In the genomic region with DNA sequence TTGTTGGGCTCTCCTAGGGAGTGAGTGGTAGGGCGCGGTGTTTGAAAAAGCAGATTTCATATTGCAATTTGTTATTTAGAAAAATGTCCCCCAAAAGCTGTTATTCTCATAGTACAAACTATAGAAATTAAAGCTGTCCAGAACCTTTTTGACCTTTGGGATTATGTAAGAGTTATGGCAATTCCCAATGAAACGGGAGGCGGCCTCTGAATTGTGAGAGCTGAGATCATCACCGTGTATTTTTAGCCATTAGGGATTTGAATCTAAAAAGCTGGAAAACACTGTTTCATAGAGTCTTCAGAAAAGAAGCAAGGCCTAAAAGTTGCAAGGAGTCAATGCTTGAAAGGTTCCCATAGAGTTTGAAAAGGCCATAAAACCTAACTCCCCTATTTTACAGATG, we compare ENCODE assay signal across 29 cellular contexts.
"Had no signal": no experiment of that assay in that cellular context is flagged by ENCODE, and none has a peak within 500 bp of the region (broad histone marks: within the 10 kb centered on the region; RNA-seq: fewer than 3 reads in every experiment).

No MANE protein-coding gene starts in this region.

- H3K27me3 ChIP-seq: adrenal gland, ascending aorta, brain microvascular endothelial cell, esophagus muscularis mucosa, left lung, ovary, testis, transverse colon had no signal

- H3K4me1 Mint-ChIP-seq: endodermal cell had no signal

- H3K36me3 ChIP-seq: adrenal gland, ascending aorta, brain microvascular endothelial cell, esophagus muscularis mucosa, left lung, ovary, transverse colon, WERI-Rb-1 had no signal

- H3K27ac ChIP-seq: adrenal gland, brain microvascular endothelial cell, esophagus muscularis mucosa, left lung, ovary, testis, transverse colon, WERI-Rb-1 had no signal

- H3K4me3 ChIP-seq: adrenal gland, ascending aorta, esophagus muscularis mucosa, left lung, mucosa of descending colon, ovary, testis, transverse colon had no signal

- H3K36me3 Mint-ChIP-seq: activated naive CD8-positive, alpha-beta T cell had no signal

- H3K9ac ChIP-seq: SK-N-SH had no signal

- H3K9me3 ChIP-seq: adrenal gland, ascending aorta, esophagus muscularis mucosa, left lung, mucosa of descending colon, ovary, SK-N-SH, testis, transverse colon had no signal

- DNase-seq: activated CD4-positive, alpha-beta T cell treated with anti-CD3 and anti-CD28 coated beads for 48 hours; activated CD4-positive, alpha-beta T cell treated with anti-CD3 and anti-CD28 coated beads, Interleukin-2, amount 50 U/mL, for 48 hours; activated CD8-positive, alpha-beta memory T cell treated with anti-CD3 and anti-CD28 coated beads for 24 hours; activated effector memory CD4-positive, alpha-beta T cell treated with Interleukin-2 at 50 U/mL for 16 hours; activated naive CD4-positive, alpha-beta T cell treated with Interleukin-2 at 50 U/mL for 16 hours; brain microvascular endothelial cell; central memory CD4-positive, alpha-beta T cell; endodermal cell; left lung; mucosa of descending colon; ovary; SK-N-SH; stimulated activated CD4-positive, alpha-beta T cell treated with anti-CD3 and anti-CD28 coated beads, Interleukin-15, amount 100 ng/mL, for 24 hours; stimulated activated CD4-positive, alpha-beta T cell treated with anti-CD3 and anti-CD28 coated beads, Interleukin-2, amount 100 ng/mL, for 24 hours; stimulated activated naive CD4-positive, alpha-beta T cell; SW 1271; T-helper 9 cell; testis; transverse colon; WERI-Rb-1 had no signal

- FAIRE-seq: islet of Langerhans, urothelium cell line had no signal

- H3K4me2 ChIP-seq: SK-N-SH had no signal

- H3K4me1 ChIP-seq: left lung, testis, transverse colon had no signal

- H3K27me3 Mint-ChIP-seq: activated naive CD8-positive, alpha-beta T cell had no signal

- H3K9me3 Mint-ChIP-seq: endodermal cell; T-helper 1 cell treated with Interleukin-12 subunit alpha and Interleukin-12 subunit beta and Interleukin-4 antibody, amounts not matched to agents 30 μg/mL and 1 μg/mL, for 36 hours had no signal

- H3K27ac Mint-ChIP-seq: activated naive CD8-positive, alpha-beta T cell; endodermal cell; progenitor cell of endocrine pancreas; T-helper 1 cell treated with Interleukin-12 subunit alpha and Interleukin-12 subunit beta and Interleukin-4 antibody, amounts not matched to agents 30 μg/mL and 1 μg/mL, for 36 hours had no signal

- ATAC-seq: activated CD4-positive, CD25-positive, alpha-beta regulatory T cell treated with anti-CD3 and anti-CD28 coated beads, Interleukin-2, amount 50 U/mL, for 24 hours; left lung; mucosa of descending colon had no signal

- H3K4me3 Mint-ChIP-seq: activated naive CD8-positive, alpha-beta T cell; endodermal cell; T-helper 1 cell treated with Interleukin-12 subunit alpha and Interleukin-12 subunit beta and Interleukin-4 antibody, amounts not matched to agents 30 μg/mL and 1 μg/mL, for 36 hours had no signal
